In genomic region chr2:199848323-199848722, GRCh38 we compare ENCODE assay signal across 19 cellular contexts. TPM values are rescaled to one million over a fixed set of nuclear protein-coding genes. Genes with fewer than 3 reads are reported as not detected.
DNase-seq lines count a peak whose midpoint lies in the region; ATAC-seq, FAIRE-seq and TF ChIP-seq lines count a peak whose summit lies in the region.
"Had no signal": no experiment of that assay in that cellular context is flagged by ENCODE, and none has a peak within 500 bp of the region (broad histone marks: within the 10 kb centered on the region; RNA-seq: fewer than 3 reads in every experiment).

No MANE protein-coding gene starts in this region.

- TF ChIP-seq EP300 in tibial nerve (IDR thresholded peaks at IDR 0.05) = no peak

- H3K9me3 ChIP-seq in tibial nerve = no peaks in the 10 kb centered on the region

- H3K4me3 Mint-ChIP-seq in GM23338 = no peak overlapping the region

- H3K4me2 ChIP-seq in GM23338 = 0 out of 2 replicates have a peak overlapping the region, but pooled peaks have one; percentile 17

- H3K36me3 ChIP-seq in GM23338 (ENCODE audit: insufficient read depth) (no peaks in the 10 kb centered on the region), tibial nerve (no peaks in the 10 kb centered on the region)

- H3K9me2 ChIP-seq in GM23338 (ENCODE audit: insufficient read depth) = no peaks in the 10 kb centered on the region

- no peak overlapping the region for H3K27ac ChIP-seq in GM23338 (ENCODE audit: low read depth)
- no peak overlapping the region for H3K27ac ChIP-seq in tibial nerve
- H3K27ac ChIP-seq: C4-2B had no signal

- no peaks in the 10 kb centered on the region for H3K36me3 Mint-ChIP-seq in GM23338 (ENCODE audit: low read depth)

- H3K4me1 ChIP-seq in GM23338 (ENCODE audit: insufficient read depth) (peaks cover 60% of the 10 kb centered on the region), tibial nerve (peaks cover 0 to 15% (median 0%) of the 10 kb centered on the region in 4 donors)

- no peaks in the 10 kb centered on the region for H3K9me3 Mint-ChIP-seq in GM23338

- H3K27me3 ChIP-seq in GM23338 (ENCODE audit: insufficient read depth) (peaks cover 8% of the 10 kb centered on the region; the same call in 1 of the 2 replicates), tibial nerve (no peaks in the 10 kb centered on the region)

- H3K4me3 ChIP-seq in GM23338 (no peak overlapping the region), tibial nerve (no peak overlapping the region)

- WGBS in tibial nerve, 2 donors = 76 to 86% methylated on average over 7 of the region's 7 CpGs

- H3K79me2 ChIP-seq in GM23338 (replicated peaks; ENCODE audit: insufficient read depth) = no peaks in the 10 kb centered on the region

- peak; percentile 4 for DNase-seq in NCI-H2171 treated with DMSO at 0.1 percent for 48 hours (lab: John Stamatoyannopoulos, UW)
- DNase-seq in NCI-H2171 (lab: John Stamatoyannopoulos, UW) = no peak
- DNase-seq in GM23338 (ENCODE audit: low spot score) = no peak
- DNase-seq in NCI-H526 treated with DMSO at 0.1 percent for 48 hours (lab: John Stamatoyannopoulos, UW) = peak; percentile 19
- peak; percentile 48 for DNase-seq in inferior parietal cortex (ENCODE audit: extremely low spot score)
- DNase-seq in tibial nerve (ENCODE audit: low spot score in 2 of 2) = no peak
- no peak for DNase-seq in H54 (ENCODE audit: insufficient read length, low spot score)
- DNase-seq: COR-L47, DND-41, KBM-7, MV-4-11, NCI-H1436, NCI-H774, Right ventricle myocardium superior, T-helper 1 cell had no signal

- FAIRE-seq in H54 (lab: Jason Lieb, UNC) = no peak
- FAIRE-seq: G401.6, RCC 7860 had no signal

- no peak for TF ChIP-seq POLR2A in tibial nerve (IDR thresholded peaks at IDR 0.05)
- TF ChIP-seq POLR2A in H54 (IDR thresholded peaks at IDR 0.05; ENCODE audit: low read depth, low read length) = no peak

- H2AFZ ChIP-seq in GM23338 = no peak overlapping the region

- no peaks in the 10 kb centered on the region for H4K20me1 ChIP-seq in GM23338 (replicated peaks; ENCODE audit: insufficient read depth)

- no peaks in the 10 kb centered on the region for H3F3A ChIP-seq in GM23338 (replicated peaks; ENCODE audit: low read depth)

- H3K27ac Mint-ChIP-seq in GM23338 = no peak overlapping the region

- H3K27me3 Mint-ChIP-seq in GM23338 (ENCODE audit: insufficient read depth, low read depth, poor library complexity) = peaks cover 4% of the 10 kb centered on the region

- H3K4me1 Mint-ChIP-seq in GM23338 = peaks cover 58% of the 10 kb centered on the region

- no peak for ATAC-seq in GM23338
- ATAC-seq: SK-N-SH treated with all-trans-retinoic acid at 6 μM for 48 hours had no signal

- TF ChIP-seq CTCF in GM23338 (conservative IDR thresholded peaks at IDR 0.05; ENCODE audit: low read depth in 2 of 2) (no peak), tibial nerve (IDR thresholded peaks at IDR 0.05) (no peak)

TF ChIP-seq in GM23338, 12 proteins besides CTCF, POLR2A, EP300 and RAD21 (continues in another document):
- TF ChIP-seq EZH2 (IDR thresholded peaks at IDR 0.05; ENCODE audit: low read depth, unreplicated experiment) (no peak), NANOG (IDR thresholded peaks at IDR 0.05; ENCODE audit: borderline replicate concordance) (no peak), ETS1 (IDR thresholded peaks at IDR 0.05) (no peak), JUNB (IDR thresholded peaks at IDR 0.05; ENCODE audit: unreplicated experiment) (no peak), CREB1 (CRISPR knock-in tag; IDR thresholded peaks at IDR 0.05; ENCODE audit: low read depth) (no peak), STAT1 (IDR thresholded peaks at IDR 0.05; ENCODE audit: unreplicated experiment) (no peak), EZH2phosphoT487 (IDR thresholded peaks at IDR 0.05; ENCODE audit: unreplicated experiment) (no peak), ZNF462 (CRISPR knock-in tag; IDR thresholded peaks at IDR 0.05) (no peak)

RNA-seq across cellular contexts. Expression of gene FTCDNL1, which starts 2.7 kb away (rescaled TPM):
- total RNA-seq in GM23338 (2014; rRNA removed; shearing (Covaris generic)) = 1.7 and 3.3 TPM in 2 replicates
- polyA plus RNA-seq in GM23338 (2016; fragmentation: Nextera tagmentation; extraction: Ambion mirVana) = 2.0 and 2.3 TPM in 2 replicates
- 1 to 10 TPM; 1.8 to 9.0 (median 3.4) TPM for total RNA-seq in tibial nerve

Comparison
In these comparisons a context has a peak if more than half of its experiments do, and no peak if none do; other contexts are left out.
1. DNase-seq: peak in NCI-H2171 treated with DMSO at 0.1 percent for 48 hours (single experiment), NCI-H526 treated with DMSO at 0.1 percent for 48 hours (single experiment) and inferior parietal cortex (single experiment); none in NCI-H2171 (single experiment), GM23338 (single experiment), tibial nerve (0 of 2) and H54 (single experiment).